Comparison of ENCODE assay signal across 1 cellular context in genomic region chr22:31749636-31750364, GRCh38.
TF ChIP-seq lines count a peak whose summit lies in the region.

PRR14L (minus strand) TSS chr22:31750132; CDS start chr22:31738860, 11,272 bp downstream.

TF ChIP-seq in H1, 55 proteins besides CTCF, POLR2A, EP300 and RAD21:
- TF ChIP-seq CEBPB (IDR thresholded peaks at IDR 0.05; ENCODE audit: low read depth, low read length): no peak
- TF ChIP-seq TAF1 (IDR thresholded peaks at IDR 0.05; ENCODE audit: low read depth, low read length): peak; percentile 98
- no peak for TF ChIP-seq GABPA (IDR thresholded peaks at IDR 0.05; ENCODE audit: borderline replicate concordance, insufficient read depth, low read length)
- peak; percentile 83 for TF ChIP-seq MAX (IDR thresholded peaks at IDR 0.05)
- peak; percentile 99 for TF ChIP-seq EGR1 (IDR thresholded peaks at IDR 0.05; ENCODE audit: borderline replicate concordance, low read depth, low read length)
- TF ChIP-seq POU5F1 (IDR thresholded peaks at IDR 0.05; ENCODE audit: low read depth, low read length): no peak
- TF ChIP-seq E2F6 (IDR thresholded peaks at IDR 0.05): peak; percentile 24; the same call in 1 of the 2 replicates
- TF ChIP-seq ATF2 (IDR thresholded peaks at IDR 0.05; ENCODE audit: low read length): no peak
- TF ChIP-seq POLR2AphosphoS5 (IDR thresholded peaks at IDR 0.05; ENCODE audit: low read depth, low read length): peak; percentile 72
- no peak for TF ChIP-seq ATF3 (IDR thresholded peaks at IDR 0.05; ENCODE audit: insufficient read depth, low read depth, low read length)
- no peak for TF ChIP-seq NRF1 (IDR thresholded peaks at IDR 0.05; ENCODE audit: low read depth, low read length)
- TF ChIP-seq TEAD4 (IDR thresholded peaks at IDR 0.05; ENCODE audit: low read depth, low read length): no peak
- TF ChIP-seq PHF8 (conservative IDR thresholded peaks at IDR 0.05; ENCODE audit: low read depth, low read length): peak; percentile 91
- no peak for TF ChIP-seq HDAC6 (IDR thresholded peaks at IDR 0.05; ENCODE audit: low read depth, low read length)
- TF ChIP-seq RXRA (IDR thresholded peaks at IDR 0.05; ENCODE audit: insufficient read depth, low read depth, low read length): no peak
- no peak for TF ChIP-seq NANOG (IDR thresholded peaks at IDR 0.05; ENCODE audit: insufficient read depth, low read depth, low read length, poor library complexity, severe bottlenecking)
- no peak; a peak in 1 of 4 replicates for TF ChIP-seq HDAC2 (IDR thresholded peaks at IDR 0.05; ENCODE audit: borderline replicate concordance in 1 of 2, low read depth in 2 of 2, low read length in 2 of 2)
- peak; percentile 83 for TF ChIP-seq SP2 (IDR thresholded peaks at IDR 0.05; ENCODE audit: low read length)
- TF ChIP-seq RFX5 (IDR thresholded peaks at IDR 0.05; ENCODE audit: borderline replicate concordance, low read depth, low read length): no peak
- no peak for TF ChIP-seq MAFK (IDR thresholded peaks at IDR 0.05; ENCODE audit: low read depth, low read length)
- no peak for TF ChIP-seq SAP30 (IDR thresholded peaks at IDR 0.05; ENCODE audit: insufficient read depth, insufficient replicate concordance, low read length)
- TF ChIP-seq CHD7 (IDR thresholded peaks at IDR 0.05; ENCODE audit: insufficient replicate concordance, low read length): no peak
- peak; percentile 87 for TF ChIP-seq ASH2L (IDR thresholded peaks at IDR 0.05; ENCODE audit: low read length)
- peak; percentile 57 for TF ChIP-seq KDM4A (IDR thresholded peaks at IDR 0.05; ENCODE audit: low read depth, low read length, severe bottlenecking)
- no peak for TF ChIP-seq FOSL1 (IDR thresholded peaks at IDR 0.05; ENCODE audit: insufficient read depth, low read depth, low read length)
- TF ChIP-seq GTF2F1 (IDR thresholded peaks at IDR 0.05; ENCODE audit: borderline replicate concordance, low read depth, low read length): no peak
- TF ChIP-seq CHD2 (IDR thresholded peaks at IDR 0.05; ENCODE audit: low read length): peak; percentile 49; the same call in 1 of the 2 replicates
- peak; percentile 85 to 90; a peak in 1 of 4 replicates for TF ChIP-seq SIN3A (conservative IDR thresholded peaks at IDR 0.05 in 1 of 2, IDR thresholded peaks at IDR 0.05 in 1 of 2; ENCODE audit: low read depth in 1 of 2, low read length in 2 of 2)
- no peak for TF ChIP-seq BCL11A (IDR thresholded peaks at IDR 0.05; ENCODE audit: low read depth in 2 of 2, low read length in 2 of 2)
- no peak for TF ChIP-seq CBX5 (IDR thresholded peaks at IDR 0.05; ENCODE audit: low read depth, low read length)
- TF ChIP-seq BACH1 (IDR thresholded peaks at IDR 0.05; ENCODE audit: low read length): no peak
- TF ChIP-seq SP1 (IDR thresholded peaks at IDR 0.05; ENCODE audit: low read depth, low read length): peak; percentile 67; the same call in 1 of the 2 replicates
- TF ChIP-seq SP4 (IDR thresholded peaks at IDR 0.05; ENCODE audit: low read length): peak; percentile 79
- peak; percentile 82 for TF ChIP-seq TAF7 (optimal IDR thresholded peaks at IDR 0.05; ENCODE audit: borderline replicate concordance, low read depth, low read length)
- TF ChIP-seq JUND (IDR thresholded peaks at IDR 0.05; ENCODE audit: low read length): peak; percentile 71
- no peak for TF ChIP-seq TCF12 (IDR thresholded peaks at IDR 0.05; ENCODE audit: low read depth, low read length)
- TF ChIP-seq CTBP2 (IDR thresholded peaks at IDR 0.05; ENCODE audit: borderline replicate concordance, insufficient read depth, insufficient read length, low read length): no peak
- TF ChIP-seq CHD1 (IDR thresholded peaks at IDR 0.05; ENCODE audit: low read depth, low read length): no peak
- TF ChIP-seq USF2 (IDR thresholded peaks at IDR 0.05; ENCODE audit: low read length): no peak
- no peak for TF ChIP-seq KDM1A (IDR thresholded peaks at IDR 0.05; ENCODE audit: borderline replicate concordance, low read length)
- TF ChIP-seq SRF (IDR thresholded peaks at IDR 0.05; ENCODE audit: low read depth, low read length): no peak
- TF ChIP-seq SIX5 (IDR thresholded peaks at IDR 0.05; ENCODE audit: low read depth, low read length): no peak
- TF ChIP-seq RBBP5 (IDR thresholded peaks at IDR 0.05; ENCODE audit: borderline replicate concordance, low read depth, low read length): peak; percentile 89; the same call in 1 of the 2 replicates
- TF ChIP-seq CBX8 (IDR thresholded peaks at IDR 0.05; ENCODE audit: borderline replicate concordance, low read depth, low read length): no peak
- no peak for TF ChIP-seq ZNF274 (IDR thresholded peaks at IDR 0.05; ENCODE audit: borderline replicate concordance, extremely low read depth, low read length)
- no peak for TF ChIP-seq EZH2 (IDR thresholded peaks at IDR 0.05; ENCODE audit: low read depth, low read length, severe bottlenecking)
- no peak for TF ChIP-seq JUN (IDR thresholded peaks at IDR 0.05; ENCODE audit: low read depth, low read length)
- no peak for TF ChIP-seq RNF2 (IDR thresholded peaks at IDR 0.05; ENCODE audit: borderline replicate concordance, low read depth, low read length, missing control alignments, poor library complexity, severe bottlenecking)
- no peak for TF ChIP-seq KDM5A (IDR thresholded peaks at IDR 0.05; ENCODE audit: low read length)
- TF ChIP-seq SIRT6 (IDR thresholded peaks at IDR 0.05; ENCODE audit: low read length): no peak
- no peak for TF ChIP-seq SUZ12 (IDR thresholded peaks at IDR 0.05; ENCODE audit: low read length)
- TF ChIP-seq TBP (IDR thresholded peaks at IDR 0.05; ENCODE audit: low read depth, low read length): peak; percentile 88
- no peak for TF ChIP-seq BRCA1 (IDR thresholded peaks at IDR 0.05; ENCODE audit: low read depth, low read length)
- TF ChIP-seq CREB1 (IDR thresholded peaks at IDR 0.05): peak; percentile 58
- no peak; the same call in 1 of the 2 replicates for TF ChIP-seq YY1 (IDR thresholded peaks at IDR 0.05; ENCODE audit: low read depth, low read length)
